ENCODE assay signal across 9 cellular contexts in the genomic region with DNA sequence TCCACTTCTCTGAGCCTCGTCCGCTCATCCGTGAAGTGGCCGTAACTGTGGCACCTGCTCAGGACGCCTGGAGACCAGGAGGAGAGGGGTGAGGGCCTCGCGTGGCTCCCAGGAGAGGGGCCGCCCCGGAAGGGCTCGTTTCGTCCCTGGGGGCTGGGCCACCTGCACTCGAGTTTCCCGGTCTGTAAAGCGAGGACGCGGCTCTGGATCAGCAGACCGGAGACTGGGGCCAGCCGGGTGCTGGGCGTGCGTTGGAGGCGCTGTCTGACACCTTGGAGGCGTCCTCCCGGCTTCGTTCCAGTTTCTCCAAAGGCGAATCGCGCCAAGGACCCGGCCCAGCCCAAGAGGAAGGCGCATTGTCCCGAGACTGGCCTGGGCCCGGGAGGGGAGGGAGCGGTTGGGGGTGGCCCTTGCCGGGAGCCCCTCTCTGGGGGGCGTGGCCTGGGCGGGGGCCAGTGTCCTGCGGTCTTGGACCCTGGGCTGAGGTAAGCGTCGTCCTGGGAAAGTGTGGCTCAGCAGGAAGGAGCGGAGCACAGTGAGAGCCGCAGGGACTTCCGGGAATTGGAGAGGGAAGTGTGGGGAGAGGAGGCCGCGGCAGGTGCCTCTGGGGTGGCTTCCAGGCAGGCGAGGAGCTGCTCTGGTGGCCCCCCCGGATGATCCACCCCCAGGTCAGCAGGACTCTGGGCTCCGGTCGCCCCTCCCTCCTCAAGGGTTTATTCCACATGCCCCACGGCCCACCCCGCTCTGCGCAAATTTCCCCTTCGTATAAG.
DNase-seq lines count a peak whose midpoint lies in the region; ATAC-seq and TF ChIP-seq lines count a peak whose summit lies in the region.
"Had no signal": no experiment of that assay in that cellular context is flagged by ENCODE, and none has a peak within 500 bp of the region (broad histone marks: within the 10 kb centered on the region; RNA-seq: fewer than 3 reads in every experiment).

No MANE protein-coding gene starts in this region.

- peak overlapping the region; percentile 38 for H3K4me3 Mint-ChIP-seq in natural killer cell treated with Interleukin-12 subunit alpha and Interleukin-12 subunit beta and Interleukin-15 and Interleukin-18, amount 100 ng/mL, for 72 hours

- TF ChIP-seq EP300 in esophagus muscularis mucosa (IDR thresholded peaks at IDR 0.05): no peak

- H3K4me3 ChIP-seq in BLaER1: peak overlapping the region; percentile 59
- H3K4me3 ChIP-seq in HUES6 (ENCODE audit: low read depth, low read length): peak overlapping the region; percentile 60
- H3K4me3 ChIP-seq in esophagus muscularis mucosa: peak overlapping the region; percentile 38 to 56 (median 45)

- H3K36me3 ChIP-seq in BLaER1: no peaks in the 10 kb centered on the region
- no peaks in the 10 kb centered on the region for H3K36me3 ChIP-seq in HUES6 (ENCODE audit: control insufficient read depth, insufficient read depth, low read length)
- no peaks in the 10 kb centered on the region for H3K36me3 ChIP-seq in esophagus muscularis mucosa

- no peak for ATAC-seq in natural killer cell treated with Interleukin-12 subunit alpha and Interleukin-12 subunit beta and Interleukin-15 and Interleukin-18, amount 100 ng/mL, for 72 hours

- H3K27me3 ChIP-seq in BLaER1: peaks cover 7% of the 10 kb centered on the region
- H3K27me3 ChIP-seq in HUES6 (ENCODE audit: control insufficient read depth, insufficient read depth, low read length): peaks cover 37% of the 10 kb centered on the region
- peaks cover 0 to 35% (median 3%) of the 10 kb centered on the region in 4 donors for H3K27me3 ChIP-seq in esophagus muscularis mucosa

- H3K9ac ChIP-seq in BLaER1 (peak overlapping the region; percentile 59; the same call in 1 of the 2 replicates), HUES6 (ENCODE audit: low read length) (peak overlapping the region; percentile 52)

- H3K27me3 Mint-ChIP-seq in natural killer cell treated with Interleukin-12 subunit alpha and Interleukin-12 subunit beta and Interleukin-15 and Interleukin-18, amount 100 ng/mL, for 72 hours: peaks cover 8 to 26% of the 10 kb centered on the region in 2 donors

- no peak for TF ChIP-seq CTCF in esophagus muscularis mucosa (IDR thresholded peaks at IDR 0.05)

- H3K9me3 Mint-ChIP-seq in natural killer cell treated with Interleukin-12 subunit alpha and Interleukin-12 subunit beta and Interleukin-15 and Interleukin-18, amount 100 ng/mL, for 72 hours: no peaks in the 10 kb centered on the region

- no peak for DNase-seq in esophagus muscularis mucosa (ENCODE audit: extremely low spot score)
- no peak for DNase-seq in natural killer cell treated with Interleukin-12 subunit alpha and Interleukin-12 subunit beta and Interleukin-15 and Interleukin-18, amount 100 ng/mL, for 72 hours (ENCODE audit: low spot score)
- no peak for DNase-seq in stimulated activated CD4-positive, alpha-beta T cell treated with anti-CD3 and anti-CD28 coated beads, Interleukin-4, amount 100 ng/mL, for 1 hour
- DNase-seq in inferior parietal cortex (ENCODE audit: extremely low spot score): no peak
- no peak for DNase-seq in NK-92 (lab: John Stamatoyannopoulos, UW; ENCODE audit: unreplicated experiment)
- DNase-seq in Kasumi-1 (lab: John Stamatoyannopoulos, UW): no peak

- H3K36me3 Mint-ChIP-seq in natural killer cell treated with Interleukin-12 subunit alpha and Interleukin-12 subunit beta and Interleukin-15 and Interleukin-18, amount 100 ng/mL, for 72 hours: peaks cover 7% of the 10 kb centered on the region
- H3K36me3 Mint-ChIP-seq: brain had no signal

- peak overlapping the region; percentile 65 for H3K27ac ChIP-seq in BLaER1
- no peak overlapping the region for H3K27ac ChIP-seq in HUES6 (ENCODE audit: low read depth, low read length)
- H3K27ac ChIP-seq in esophagus muscularis mucosa (replicated peaks in 1 of 4): no peak overlapping the region

- WGBS in esophagus muscularis mucosa: 20% methylated on average over 32 of the region's 51 CpGs

- no peak overlapping the region for H3K27ac Mint-ChIP-seq in natural killer cell treated with Interleukin-12 subunit alpha and Interleukin-12 subunit beta and Interleukin-15 and Interleukin-18, amount 100 ng/mL, for 72 hours

- H3K4me2 ChIP-seq in BLaER1: peak overlapping the region; percentile 97

- H3K4me1 Mint-ChIP-seq in natural killer cell treated with Interleukin-12 subunit alpha and Interleukin-12 subunit beta and Interleukin-15 and Interleukin-18, amount 100 ng/mL, for 72 hours (ENCODE audit: low read depth in 2 of 2): peaks cover 13 to 15% of the 10 kb centered on the region in 2 donors

- intact Hi-C loops in esophagus muscularis mucosa (cut with DNase I): no loop called here

- TF ChIP-seq POLR2A in esophagus muscularis mucosa (IDR thresholded peaks at IDR 0.05; ENCODE audit: low read depth): no peak

- no peaks in the 10 kb centered on the region for H4K20me1 ChIP-seq in BLaER1

- H3K9me3 ChIP-seq in BLaER1: peaks cover 15% of the 10 kb centered on the region
- H3K9me3 ChIP-seq in HUES6 (ENCODE audit: control insufficient read depth, insufficient read depth, low read depth, low read length): no peaks in the 10 kb centered on the region
- peaks cover 0 to 24% (median 14%) of the 10 kb centered on the region in 4 donors for H3K9me3 ChIP-seq in esophagus muscularis mucosa

- H3K4me1 ChIP-seq in BLaER1 (peaks cover 80% of the 10 kb centered on the region), HUES6 (ENCODE audit: control insufficient read depth, insufficient read depth, low read length) (peaks cover 15% of the 10 kb centered on the region; the same call in 1 of the 2 replicates), esophagus muscularis mucosa (peaks cover 14 to 32% (median 22%) of the 10 kb centered on the region in 4 donors)
